8 cellular contexts compared by ENCODE assay signal in the genomic region with DNA sequence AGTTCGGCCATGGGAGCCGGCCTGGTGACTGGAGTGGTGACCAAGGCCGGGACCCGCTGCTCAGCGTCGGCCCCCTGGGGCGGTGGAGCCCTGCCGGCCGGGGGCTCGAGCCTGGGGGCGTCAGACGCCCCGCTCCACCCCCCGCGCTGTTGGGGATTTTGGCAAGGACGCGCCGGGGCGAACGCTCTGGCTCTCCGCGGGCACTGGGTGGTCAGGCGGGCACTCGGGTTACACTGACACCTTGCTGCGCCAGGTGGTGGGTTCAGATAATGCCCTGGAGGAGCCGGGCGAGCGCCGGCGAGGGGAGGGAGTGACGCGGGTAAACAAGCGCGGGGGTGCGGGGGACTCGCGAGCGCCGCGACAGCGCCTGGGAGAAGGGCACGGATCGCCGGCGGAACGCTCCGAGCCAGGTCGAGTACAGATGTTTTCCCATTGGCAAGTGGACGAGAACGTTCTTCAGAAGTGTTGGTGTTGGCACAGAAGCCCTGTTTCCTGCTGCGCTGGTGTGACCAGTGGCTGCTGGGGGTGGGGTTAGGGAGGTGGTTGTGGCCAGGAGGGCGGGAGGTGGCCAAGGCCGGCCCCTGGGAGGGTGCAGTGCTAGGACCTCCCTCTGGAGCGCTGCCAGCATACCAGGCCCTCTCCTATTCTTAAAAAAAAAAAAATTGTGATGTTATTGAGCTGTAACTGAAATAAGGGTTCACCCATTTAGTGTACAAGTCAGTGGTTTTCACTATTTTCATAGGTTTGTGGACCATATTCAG. TPM values are rescaled to one million over a fixed set of nuclear protein-coding genes. Genes with fewer than 3 reads are reported as not detected.
DNase-seq lines count a peak whose midpoint lies in the region; ATAC-seq and TF ChIP-seq lines count a peak whose summit lies in the region.

No MANE protein-coding gene starts in this region.

- peak overlapping the region; percentile 92 for H3K4me3 Mint-ChIP-seq in GM23338

- TF ChIP-seq POLR2A in testis (IDR thresholded peaks at IDR 0.05) = peak; percentile 53

- H3K9me3 Mint-ChIP-seq in GM23338 = no peaks in the 10 kb centered on the region
- no peaks in the 10 kb centered on the region for H3K9me3 Mint-ChIP-seq in activated naive CD4-positive, alpha-beta T cell treated with anti-CD3 and anti-CD28 coated beads, Interleukin-2, amount 50 U/mL, for 72 hours

- intact Hi-C loops in testis (cut with DNase I; ENCODE audit: low total_unique reads) = no loop called here

- 0% methylated on average over 22 to 54 of the region's 54 CpGs for WGBS in testis, 2 donors

- H3K27ac ChIP-seq in GM23338 (ENCODE audit: low read depth) = 0 out of 2 replicates have a peak overlapping the region, but pooled peaks have one; percentile 76
- no peak overlapping the region for H3K27ac ChIP-seq in SK-N-MC
- peak overlapping the region; percentile 100 for H3K27ac ChIP-seq in testis

- ATAC-seq in GM23338 (peak; percentile 47), omental fat pad (ENCODE audit: low FRiP score) (peak; percentile 43)
- ATAC-seq in activated naive CD4-positive, alpha-beta T cell treated with anti-CD3 and anti-CD28 coated beads, Interleukin-2, amount 50 U/mL, for 72 hours = peak; percentile 55 to 66

- H3K4me1 ChIP-seq in GM23338 (ENCODE audit: insufficient read depth) (peaks cover 31% of the 10 kb centered on the region), testis (peaks cover 61% of the 10 kb centered on the region)

- H3K27me3 ChIP-seq in GM23338 (ENCODE audit: insufficient read depth) = peaks cover 12% of the 10 kb centered on the region; the same call in 1 of the 2 replicates
- no peaks in the 10 kb centered on the region for H3K27me3 ChIP-seq in testis

- DNase-seq in ELR (ENCODE audit: low read depth) (peak; percentile 94), GM23338 (ENCODE audit: low spot score) (peak; percentile 87), LNCaP clone FGC (ENCODE audit: low read depth) (peak; percentile 98), SK-N-MC (ENCODE audit: low read depth, low spot score) (no peak), glomerular visceral epithelial cell (ENCODE audit: extremely low spot score) (peak; percentile 97), omental fat pad (ENCODE audit: low spot score) (peak; percentile 89), testis (peak; percentile 97)
- DNase-seq in activated naive CD4-positive, alpha-beta T cell treated with anti-CD3 and anti-CD28 coated beads, Interleukin-2, amount 50 U/mL, for 72 hours (ENCODE audit: low spot score in 2 of 2) = peak in 1 of 2 donors; percentile 88

- H3K9me3 ChIP-seq in SK-N-MC (ENCODE audit: low read depth, low read length) (no peaks in the 10 kb centered on the region), testis (no peaks in the 10 kb centered on the region)

- peak overlapping the region; percentile 85; the same call in 1 of the 2 replicates for H3K27ac Mint-ChIP-seq in GM23338
- peak overlapping the region; percentile 91 to 96 for H3K27ac Mint-ChIP-seq in activated naive CD4-positive, alpha-beta T cell treated with anti-CD3 and anti-CD28 coated beads, Interleukin-2, amount 50 U/mL, for 72 hours

- peaks cover 30% of the 10 kb centered on the region for H3K4me1 Mint-ChIP-seq in GM23338

- H3K9me2 ChIP-seq in GM23338 (ENCODE audit: insufficient read depth) = no peaks in the 10 kb centered on the region

- H3K36me3 Mint-ChIP-seq in GM23338 (ENCODE audit: low read depth) = peaks cover 47% of the 10 kb centered on the region
- peaks cover 14 to 23% of the 10 kb centered on the region in 2 donors for H3K36me3 Mint-ChIP-seq in activated naive CD4-positive, alpha-beta T cell treated with anti-CD3 and anti-CD28 coated beads, Interleukin-2, amount 50 U/mL, for 72 hours

- H3K36me3 ChIP-seq in GM23338 (ENCODE audit: insufficient read depth) = peaks cover 18% of the 10 kb centered on the region
- peaks cover 12% of the 10 kb centered on the region; the same call in 1 of the 2 replicates for H3K36me3 ChIP-seq in SK-N-MC (ENCODE audit: insufficient read depth, low read length)
- no peaks in the 10 kb centered on the region for H3K36me3 ChIP-seq in testis (ENCODE audit: low read depth, missing control alignments)

- peaks cover 21% of the 10 kb centered on the region for H3K79me2 ChIP-seq in GM23338 (replicated peaks; ENCODE audit: insufficient read depth)

- peak overlapping the region; percentile 92 for H3K4me3 ChIP-seq in GM23338
- peak overlapping the region; percentile 96 for H3K4me3 ChIP-seq in LNCaP clone FGC (ENCODE audit: low read depth, low read length)
- H3K4me3 ChIP-seq in SK-N-MC = peak overlapping the region; percentile 92
- peak overlapping the region; percentile 99 to 100 for H3K4me3 ChIP-seq in testis

- peaks cover 11% of the 10 kb centered on the region for H4K20me1 ChIP-seq in GM23338 (replicated peaks; ENCODE audit: insufficient read depth)

- TF ChIP-seq CTCF in GM23338 (conservative IDR thresholded peaks at IDR 0.05; ENCODE audit: low read depth in 2 of 2) = no peak
- peak; percentile 12; the same call in 1 of the 2 replicates for TF ChIP-seq CTCF in LNCaP clone FGC (IDR thresholded peaks at IDR 0.05; ENCODE audit: control insufficient read depth, extremely low read depth, insufficient read depth)
- TF ChIP-seq CTCF in omental fat pad (IDR thresholded peaks at IDR 0.05) = no peak
- TF ChIP-seq CTCF in testis (IDR thresholded peaks at IDR 0.05) = no peak

- H3K9ac ChIP-seq in SK-N-MC (ENCODE audit: insufficient read length) = peak overlapping the region; percentile 85

- no peak overlapping the region for H2AFZ ChIP-seq in GM23338

- H3F3A ChIP-seq in GM23338 (replicated peaks; ENCODE audit: low read depth) = peaks cover 41% of the 10 kb centered on the region

- peaks cover 28% of the 10 kb centered on the region for H3K27me3 Mint-ChIP-seq in GM23338 (ENCODE audit: insufficient read depth, low read depth, poor library complexity)

- peak overlapping the region; percentile 98 for H3K4me2 ChIP-seq in GM23338

TF ChIP-seq in GM23338, 12 proteins besides CTCF, POLR2A, EP300 and RAD21:
- TF ChIP-seq CREB1 (CRISPR knock-in tag; IDR thresholded peaks at IDR 0.05; ENCODE audit: low read depth) = peak; percentile 53
- no peak for TF ChIP-seq JUNB (IDR thresholded peaks at IDR 0.05; ENCODE audit: unreplicated experiment)
- peak; percentile 57 for TF ChIP-seq POLR2AphosphoS5 (IDR thresholded peaks at IDR 0.05; ENCODE audit: low read depth)
TF ChIP-seq in GM23338: peak in this region for 2.

RNA-seq across cellular contexts. Expression of gene SQSTM1, which starts 0.8 kb away (rescaled TPM):
- total RNA-seq in GM23338 (2014; rRNA removed; shearing (Covaris generic)) = 83.6 and 92.6 TPM in 2 replicates
- polyA plus RNA-seq in GM23338 (2016; fragmentation: Nextera tagmentation; extraction: Ambion mirVana) = 52.5 and 58.0 TPM in 2 replicates
- total RNA-seq in activated naive CD4-positive, alpha-beta T cell treated with anti-CD3 and anti-CD28 coated beads, Interleukin-2, amount 50 U/mL, for 72 hours = 100 to 1,000 TPM; 120 to 163 TPM
- total RNA-seq in omental fat pad = 100 to 1,000 TPM; 400 to 762 (median 566) TPM
- total RNA-seq in testis = 100 to 1,000 TPM; 192 to 255 TPM
- polyA plus RNA-seq in testis (ENCODE audit: insufficient read depth, low read depth, low replicate concordance) = 165 TPM

RNA-seq across cellular contexts. Expression of gene MGAT4B, which starts 14.8 kb away (rescaled TPM):
- 101 and 102 TPM in 2 replicates for total RNA-seq in GM23338 (2014; rRNA removed; shearing (Covaris generic))
- polyA plus RNA-seq in GM23338 (2016; fragmentation: Nextera tagmentation; extraction: Ambion mirVana) = 32.3 and 37.7 TPM in 2 replicates
- total RNA-seq in activated naive CD4-positive, alpha-beta T cell treated with anti-CD3 and anti-CD28 coated beads, Interleukin-2, amount 50 U/mL, for 72 hours = 10 to 100 TPM; 23.7 to 87.6 TPM
- total RNA-seq in omental fat pad = 10 to 100 TPM; 67.6 to 90.1 (median 73.9) TPM
- 100 to 1,000 TPM; 149 to 152 TPM for total RNA-seq in testis
- 67.9 TPM for polyA plus RNA-seq in testis (ENCODE audit: insufficient read depth, low read depth, low replicate concordance)

RNA-seq across cellular contexts. Expression of gene LTC4S, which starts 27.7 kb away (rescaled TPM):
- 1.2 and 10.1 TPM in 2 replicates for total RNA-seq in GM23338 (2014; rRNA removed; shearing (Covaris generic))
- polyA plus RNA-seq in GM23338 (2016; fragmentation: Nextera tagmentation; extraction: Ambion mirVana) (4.0 and 5.8 TPM in 2 replicates), testis (ENCODE audit: insufficient read depth, low read depth, low replicate concordance) (4.8 TPM)
- total RNA-seq in activated naive CD4-positive, alpha-beta T cell treated with anti-CD3 and anti-CD28 coated beads, Interleukin-2, amount 50 U/mL, for 72 hours = 1 to 10 TPM in 1 of 2 donors, under 1 TPM in 1; 0.52 to 1.1 TPM
- total RNA-seq in omental fat pad (10 to 100 TPM in 2 of 4 donors, 1 to 10 TPM in 2; 7.1 to 15.1 (median 12.0) TPM), testis (10 to 100 TPM in 1 of 2 donors, 1 to 10 TPM in 1; 3.7 to 10.3 TPM)

RNA-seq across cellular contexts. Expression of gene MRNIP, which starts 37.1 kb away (rescaled TPM):
- 29.4 and 34.4 TPM in 2 replicates for total RNA-seq in GM23338 (2014; rRNA removed; shearing (Covaris generic))
- polyA plus RNA-seq in GM23338 (2016; fragmentation: Nextera tagmentation; extraction: Ambion mirVana) (18.0 and 18.2 TPM in 2 replicates), testis (ENCODE audit: insufficient read depth, low read depth, low replicate concordance) (34.9 TPM)
- 10 to 100 TPM; 15.0 to 25.1 TPM for total RNA-seq in activated naive CD4-positive, alpha-beta T cell treated with anti-CD3 and anti-CD28 coated beads, Interleukin-2, amount 50 U/mL, for 72 hours
- total RNA-seq in omental fat pad (10 to 100 TPM; 15.3 to 26.8 (median 17.7) TPM), testis (10 to 100 TPM; 58.7 to 61.4 TPM)
